In genomic region chr6:34951741-34952140, GRCh38 we compare ENCODE assay signal across 1 cellular context.
TF ChIP-seq lines count a peak whose summit lies in the region.

No MANE protein-coding gene starts in this region.

TF ChIP-seq in HepG2, 621 proteins besides CTCF, POLR2A, EP300 and RAD21 (continued from another document):
- TF ChIP-seq, protein P1, sequence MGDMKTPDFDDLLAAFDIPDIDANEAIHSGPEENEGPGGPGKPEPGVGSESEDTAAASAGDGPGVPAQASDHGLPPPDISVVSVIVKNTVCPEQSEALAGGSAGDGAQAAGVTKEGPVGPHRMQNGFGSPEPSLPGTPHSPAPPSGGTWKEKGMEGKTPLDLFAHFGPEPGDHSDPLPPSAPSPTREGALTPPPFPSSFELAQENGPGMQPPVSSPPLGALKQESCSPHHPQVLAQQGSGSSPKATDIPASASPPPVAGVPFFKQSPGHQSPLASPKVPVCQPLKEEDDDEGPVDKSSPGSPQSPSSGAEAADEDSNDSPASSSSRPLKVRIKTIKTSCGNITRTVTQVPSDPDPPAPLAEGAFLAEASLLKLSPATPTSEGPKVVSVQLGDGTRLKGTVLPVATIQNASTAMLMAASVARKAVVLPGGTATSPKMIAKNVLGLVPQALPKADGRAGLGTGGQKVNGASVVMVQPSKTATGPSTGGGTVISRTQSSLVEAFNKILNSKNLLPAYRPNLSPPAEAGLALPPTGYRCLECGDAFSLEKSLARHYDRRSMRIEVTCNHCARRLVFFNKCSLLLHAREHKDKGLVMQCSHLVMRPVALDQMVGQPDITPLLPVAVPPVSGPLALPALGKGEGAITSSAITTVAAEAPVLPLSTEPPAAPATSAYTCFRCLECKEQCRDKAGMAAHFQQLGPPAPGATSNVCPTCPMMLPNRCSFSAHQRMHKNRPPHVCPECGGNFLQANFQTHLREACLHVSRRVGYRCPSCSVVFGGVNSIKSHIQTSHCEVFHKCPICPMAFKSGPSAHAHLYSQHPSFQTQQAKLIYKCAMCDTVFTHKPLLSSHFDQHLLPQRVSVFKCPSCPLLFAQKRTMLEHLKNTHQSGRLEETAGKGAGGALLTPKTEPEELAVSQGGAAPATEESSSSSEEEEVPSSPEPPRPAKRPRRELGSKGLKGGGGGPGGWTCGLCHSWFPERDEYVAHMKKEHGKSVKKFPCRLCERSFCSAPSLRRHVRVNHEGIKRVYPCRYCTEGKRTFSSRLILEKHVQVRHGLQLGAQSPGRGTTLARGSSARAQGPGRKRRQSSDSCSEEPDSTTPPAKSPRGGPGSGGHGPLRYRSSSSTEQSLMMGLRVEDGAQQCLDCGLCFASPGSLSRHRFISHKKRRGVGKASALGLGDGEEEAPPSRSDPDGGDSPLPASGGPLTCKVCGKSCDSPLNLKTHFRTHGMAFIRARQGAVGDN (CRISPR knock-in tag; IDR thresholded peaks at IDR 0.05) = no peak
- no peak for TF ChIP-seq ZNF441 (CRISPR knock-in tag; IDR thresholded peaks at IDR 0.05; ENCODE audit: borderline replicate concordance)
- TF ChIP-seq, protein P2, sequence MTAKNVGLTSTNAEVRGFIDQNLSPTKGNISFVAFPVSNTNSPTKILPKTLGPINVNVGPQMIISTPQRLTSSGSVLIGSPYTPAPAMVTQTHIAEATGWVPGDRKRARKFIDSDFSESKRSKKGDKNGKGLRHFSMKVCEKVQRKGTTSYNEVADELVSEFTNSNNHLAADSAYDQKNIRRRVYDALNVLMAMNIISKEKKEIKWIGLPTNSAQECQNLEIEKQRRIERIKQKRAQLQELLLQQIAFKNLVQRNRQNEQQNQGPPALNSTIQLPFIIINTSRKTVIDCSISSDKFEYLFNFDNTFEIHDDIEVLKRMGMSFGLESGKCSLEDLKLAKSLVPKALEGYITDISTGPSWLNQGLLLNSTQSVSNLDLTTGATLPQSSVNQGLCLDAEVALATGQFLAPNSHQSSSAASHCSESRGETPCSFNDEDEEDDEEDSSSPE (CRISPR knock-in tag; IDR thresholded peaks at IDR 0.05) = no peak
